23 cellular contexts compared by ENCODE assay signal in genomic region chr11:126029805-126030204, GRCh38. TPM values are rescaled to one million over a fixed set of nuclear protein-coding genes. Genes with fewer than 3 reads are reported as not detected.
DNase-seq lines count a peak whose midpoint lies in the region; ATAC-seq and TF ChIP-seq lines count a peak whose summit lies in the region.
"Had no signal": no experiment of that assay in that cellular context is flagged by ENCODE, and none has a peak within 500 bp of the region (broad histone marks: within the 10 kb centered on the region; RNA-seq: fewer than 3 reads in every experiment).

No MANE protein-coding gene starts in this region.

- no peak for TF ChIP-seq POLR2A in sigmoid colon (IDR thresholded peaks at IDR 0.05)

- no peaks in the 10 kb centered on the region for H3K9me2 ChIP-seq in hepatocyte (replicated peaks; ENCODE audit: insufficient read depth)

- H3K27ac ChIP-seq in SJCRH30 (no peak overlapping the region), hepatocyte (no peak overlapping the region), sigmoid colon (peak overlapping the region in 3 of 4 donors; percentile 11 to 16 (median 11))
- H3K27ac ChIP-seq: foreskin keratinocyte, ovary, thyroid gland, uterus had no signal

- H3K27me3 ChIP-seq in SJCRH30 (no peaks in the 10 kb centered on the region), hepatocyte (no peaks in the 10 kb centered on the region), sigmoid colon (no peaks in the 10 kb centered on the region)
- H3K27me3 ChIP-seq: ovary, thyroid gland, uterus had no signal

- DNase-seq in DMS 273 treated with DMSO at 0.1 percent for 48 hours (lab: John Stamatoyannopoulos, UW) (peak; percentile 30), SJCRH30 (peak; percentile 2 to 40), hepatocyte (ENCODE audit: low spot score) (peak; percentile 33), sigmoid colon (no peak), H4 (ENCODE audit: low spot score) (no peak)
- DNase-seq: activated CD4-positive, CD25-positive, alpha-beta regulatory T cell treated with anti-CD3 and anti-CD28 coated beads, Interleukin-2, amount 50 U/mL, for 72 hours; activated CD8-positive, alpha-beta memory T cell treated with anti-CD3 and anti-CD28 coated beads, Interleukin-2, amount 50 U/mL, for 48 hours; activated CD8-positive, alpha-beta T cell treated with anti-CD3 and anti-CD28 coated beads for 36 hours; activated naive CD4-positive, alpha-beta T cell treated with Interleukin-2 at 50 U/mL for 16 hours; CD4-positive, alpha-beta T cell; DMS153; endodermal cell; foreskin keratinocyte; NCI-H510A treated with DMSO at 0.1 percent for 48 hours; ovary; SHP77; stimulated activated CD4-positive, alpha-beta T cell treated with anti-CD3 and anti-CD28 coated beads, Interleukin-2, amount 100 ng/mL, for 24 hours; thyroid gland; uterus had no signal

- H2AFZ ChIP-seq in hepatocyte: no peak overlapping the region

- peaks cover 1% of the 10 kb centered on the region for H4K20me1 ChIP-seq in hepatocyte (ENCODE audit: insufficient read depth, poor library complexity, severe bottlenecking)

- H3K9me3 ChIP-seq in SJCRH30 (replicated peaks) (no peaks in the 10 kb centered on the region), hepatocyte (ENCODE audit: low read depth) (no peaks in the 10 kb centered on the region), sigmoid colon (no peaks in the 10 kb centered on the region)
- H3K9me3 ChIP-seq: ovary, thyroid gland, uterus had no signal

- H3K4me2 ChIP-seq in hepatocyte: no peak overlapping the region

- no peak for TF ChIP-seq CTCF in hepatocyte (IDR thresholded peaks at IDR 0.05; ENCODE audit: poor library complexity)
- TF ChIP-seq CTCF in sigmoid colon (IDR thresholded peaks at IDR 0.05): no peak

- H3K79me2 ChIP-seq in hepatocyte: peaks cover 21% of the 10 kb centered on the region

- intact Hi-C loops in sigmoid colon (cut with DNase I): loop anchor here (5.0 kb wide), 2 partner anchors 82 to 107 kb away; no protein-coding TSS in a partner anchor

- no peak for TF ChIP-seq EP300 in sigmoid colon (IDR thresholded peaks at IDR 0.05)

- H3K4me3 ChIP-seq in SJCRH30 (no peak overlapping the region), hepatocyte (no peak overlapping the region), sigmoid colon (no peak overlapping the region)
- H3K4me3 ChIP-seq: GM12878, ovary, thyroid gland, uterus had no signal

- WGBS in hepatocyte (ENCODE audit: low lambda C conversion rate, missing lambda C conversion rate): 82% methylated on average over 2 of the region's 2 CpGs
- WGBS in sigmoid colon, 2 donors: 21 to 68% methylated on average over 2 of the region's 2 CpGs

- H3K4me1 ChIP-seq in SJCRH30: peaks cover 23% of the 10 kb centered on the region
- peaks cover 8% of the 10 kb centered on the region for H3K4me1 ChIP-seq in hepatocyte (ENCODE audit: insufficient read depth)
- H3K4me1 ChIP-seq in sigmoid colon: peaks cover 0 to 74% (median 54%) of the 10 kb centered on the region in 4 donors
- H3K4me1 ChIP-seq: foreskin keratinocyte had no signal

- ATAC-seq in GM21619 (IDR thresholded peaks at IDR 0.05; ENCODE audit: unreplicated experiment): no peak
- no peak for ATAC-seq in GM18858 (IDR thresholded peaks at IDR 0.05; ENCODE audit: unreplicated experiment)
- no peak for ATAC-seq in HG03159 (IDR thresholded peaks at IDR 0.05; ENCODE audit: unreplicated experiment)
- ATAC-seq: activated CD8-positive, alpha-beta T cell treated with anti-CD3 and anti-CD28 coated beads for 36 hours; foreskin keratinocyte had no signal

- H3K36me3 ChIP-seq in SJCRH30: peaks cover 11% of the 10 kb centered on the region; the same call in 1 of the 2 replicates
- H3K36me3 ChIP-seq in hepatocyte (replicated peaks; ENCODE audit: insufficient read depth, low read depth): no peaks in the 10 kb centered on the region
- no peaks in the 10 kb centered on the region for H3K36me3 ChIP-seq in sigmoid colon
- H3K36me3 ChIP-seq: ovary, thyroid gland, uterus had no signal

RNA-seq across cellular contexts. Expression of gene CDON, which starts 32.9 kb away (rescaled TPM):
- 59.6 and 76.1 TPM in 2 replicates for total RNA-seq in SJCRH30 (2014; rRNA removed; shearing (Covaris generic))
- 38.0 and 41.9 TPM in 2 replicates for total RNA-seq in hepatocyte
- polyA plus RNA-seq in hepatocyte: 17.5 and 25.0 TPM in 2 replicates
- total RNA-seq in sigmoid colon: 10 to 100 TPM; 48.9 to 88.1 (median 66.3) TPM
- polyA plus RNA-seq in sigmoid colon: 1 to 10 TPM in 1 of 3 donors, under 1 TPM in 2; under 0.01 to 3.4 (median 0.60) TPM
- 10.1 and 13.4 TPM in 2 replicates for total RNA-seq in H4 (2014; rRNA removed; shearing (Covaris generic))

Comparison
In these comparisons a context has a peak if more than half of its experiments do, and no peak if none do; other contexts are left out.
1. DNase-seq: peak in DMS 273 treated with DMSO at 0.1 percent for 48 hours (single experiment), SJCRH30 (2 of 2) and hepatocyte (single experiment); none in sigmoid colon (single experiment) and H4 (single experiment).
2. H3K27ac ChIP-seq: peak in sigmoid colon (3 of 4); none in SJCRH30 (single experiment) and hepatocyte (single experiment).